ENCODE assay signal across 1 cellular context in the genomic region with DNA sequence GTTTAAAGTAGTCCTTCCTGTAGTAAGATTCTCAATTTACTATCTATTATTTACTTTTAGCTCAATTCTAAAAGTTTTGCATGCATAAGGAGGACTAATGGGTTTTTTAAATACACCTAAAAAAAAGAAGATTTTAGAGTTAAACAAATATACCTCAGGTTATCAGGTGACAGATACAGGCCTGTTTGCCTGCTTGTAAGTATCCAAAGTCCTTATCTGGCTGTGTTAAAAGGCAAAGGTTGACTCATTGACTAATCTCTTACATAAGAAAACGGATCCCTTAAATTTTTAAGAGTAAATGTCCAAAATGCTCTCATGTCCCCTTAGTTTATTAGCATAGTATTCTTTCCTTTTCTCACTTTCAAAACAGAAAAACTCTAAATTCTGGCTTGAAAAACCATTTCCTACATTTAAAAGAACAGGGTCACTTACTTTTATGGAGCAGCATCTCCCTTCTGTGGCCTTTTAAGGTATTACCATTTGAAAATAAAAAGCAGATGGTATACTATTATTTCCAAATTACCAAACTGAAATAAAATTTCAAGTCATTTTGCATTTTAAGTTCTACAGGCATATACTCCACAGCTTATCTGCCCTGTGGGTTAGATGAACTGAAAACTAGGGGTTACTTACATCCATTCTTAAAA.
TF ChIP-seq lines count a peak whose summit lies in the region.

No MANE protein-coding gene starts in this region.

TF ChIP-seq in HepG2, 621 proteins besides CTCF, POLR2A, EP300 and RAD21 (continued from another document and continues in another):
- peak; percentile 52; the same call in 1 of the 2 replicates for TF ChIP-seq NR2F2 (IDR thresholded peaks at IDR 0.05; ENCODE audit: borderline replicate concordance, low read depth)
- TF ChIP-seq MED13 (CRISPR knock-in tag; IDR thresholded peaks at IDR 0.05): no peak
- no peak for TF ChIP-seq ZNF883 (CRISPR knock-in tag; IDR thresholded peaks at IDR 0.05; ENCODE audit: not compliant biosample characterization)
- TF ChIP-seq MBD4 (IDR thresholded peaks at IDR 0.05; ENCODE audit: borderline replicate concordance, low read length): 0 out of 2 replicates have a peak, but pooled peaks have one; percentile 71
- TF ChIP-seq SIN3A (IDR thresholded peaks at IDR 0.05; ENCODE audit: borderline replicate concordance, low read depth, low read length): no peak
- TF ChIP-seq, protein P1, sequence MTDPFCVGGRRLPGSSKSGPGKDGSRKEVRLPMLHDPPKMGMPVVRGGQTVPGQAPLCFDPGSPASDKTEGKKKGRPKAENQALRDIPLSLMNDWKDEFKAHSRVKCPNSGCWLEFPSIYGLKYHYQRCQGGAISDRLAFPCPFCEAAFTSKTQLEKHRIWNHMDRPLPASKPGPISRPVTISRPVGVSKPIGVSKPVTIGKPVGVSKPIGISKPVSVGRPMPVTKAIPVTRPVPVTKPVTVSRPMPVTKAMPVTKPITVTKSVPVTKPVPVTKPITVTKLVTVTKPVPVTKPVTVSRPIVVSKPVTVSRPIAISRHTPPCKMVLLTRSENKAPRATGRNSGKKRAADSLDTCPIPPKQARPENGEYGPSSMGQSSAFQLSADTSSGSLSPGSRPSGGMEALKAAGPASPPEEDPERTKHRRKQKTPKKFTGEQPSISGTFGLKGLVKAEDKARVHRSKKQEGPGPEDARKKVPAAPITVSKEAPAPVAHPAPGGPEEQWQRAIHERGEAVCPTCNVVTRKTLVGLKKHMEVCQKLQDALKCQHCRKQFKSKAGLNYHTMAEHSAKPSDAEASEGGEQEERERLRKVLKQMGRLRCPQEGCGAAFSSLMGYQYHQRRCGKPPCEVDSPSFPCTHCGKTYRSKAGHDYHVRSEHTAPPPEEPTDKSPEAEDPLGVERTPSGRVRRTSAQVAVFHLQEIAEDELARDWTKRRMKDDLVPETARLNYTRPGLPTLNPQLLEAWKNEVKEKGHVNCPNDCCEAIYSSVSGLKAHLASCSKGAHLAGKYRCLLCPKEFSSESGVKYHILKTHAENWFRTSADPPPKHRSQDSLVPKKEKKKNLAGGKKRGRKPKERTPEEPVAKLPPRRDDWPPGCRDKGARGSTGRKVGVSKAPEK (CRISPR knock-in tag; IDR thresholded peaks at IDR 0.05; ENCODE audit: borderline replicate concordance): no peak
- no peak for TF ChIP-seq NR1H2 (CRISPR knock-in tag; IDR thresholded peaks at IDR 0.05; ENCODE audit: borderline replicate concordance, low read depth)
- TF ChIP-seq NAIF1 (CRISPR knock-in tag; IDR thresholded peaks at IDR 0.05; ENCODE audit: borderline replicate concordance): no peak
- no peak for TF ChIP-seq SRY (CRISPR knock-in tag; IDR thresholded peaks at IDR 0.05)
- no peak for TF ChIP-seq ARNT2 (CRISPR knock-in tag; IDR thresholded peaks at IDR 0.05; ENCODE audit: low read depth)
- no peak for TF ChIP-seq ZNF766 (CRISPR knock-in tag; IDR thresholded peaks at IDR 0.05; ENCODE audit: borderline replicate concordance)
- TF ChIP-seq, protein P2, sequence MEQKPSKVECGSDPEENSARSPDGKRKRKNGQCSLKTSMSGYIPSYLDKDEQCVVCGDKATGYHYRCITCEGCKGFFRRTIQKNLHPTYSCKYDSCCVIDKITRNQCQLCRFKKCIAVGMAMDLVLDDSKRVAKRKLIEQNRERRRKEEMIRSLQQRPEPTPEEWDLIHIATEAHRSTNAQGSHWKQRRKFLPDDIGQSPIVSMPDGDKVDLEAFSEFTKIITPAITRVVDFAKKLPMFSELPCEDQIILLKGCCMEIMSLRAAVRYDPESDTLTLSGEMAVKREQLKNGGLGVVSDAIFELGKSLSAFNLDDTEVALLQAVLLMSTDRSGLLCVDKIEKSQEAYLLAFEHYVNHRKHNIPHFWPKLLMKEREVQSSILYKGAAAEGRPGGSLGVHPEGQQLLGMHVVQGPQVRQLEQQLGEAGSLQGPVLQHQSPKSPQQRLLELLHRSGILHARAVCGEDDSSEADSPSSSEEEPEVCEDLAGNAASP (CRISPR knock-in tag; IDR thresholded peaks at IDR 0.05; ENCODE audit: borderline replicate concordance): peak; percentile 20; the same call in 1 of the 2 replicates
- TF ChIP-seq ZSCAN30 (CRISPR knock-in tag; IDR thresholded peaks at IDR 0.05): no peak
- TF ChIP-seq, protein P3, sequence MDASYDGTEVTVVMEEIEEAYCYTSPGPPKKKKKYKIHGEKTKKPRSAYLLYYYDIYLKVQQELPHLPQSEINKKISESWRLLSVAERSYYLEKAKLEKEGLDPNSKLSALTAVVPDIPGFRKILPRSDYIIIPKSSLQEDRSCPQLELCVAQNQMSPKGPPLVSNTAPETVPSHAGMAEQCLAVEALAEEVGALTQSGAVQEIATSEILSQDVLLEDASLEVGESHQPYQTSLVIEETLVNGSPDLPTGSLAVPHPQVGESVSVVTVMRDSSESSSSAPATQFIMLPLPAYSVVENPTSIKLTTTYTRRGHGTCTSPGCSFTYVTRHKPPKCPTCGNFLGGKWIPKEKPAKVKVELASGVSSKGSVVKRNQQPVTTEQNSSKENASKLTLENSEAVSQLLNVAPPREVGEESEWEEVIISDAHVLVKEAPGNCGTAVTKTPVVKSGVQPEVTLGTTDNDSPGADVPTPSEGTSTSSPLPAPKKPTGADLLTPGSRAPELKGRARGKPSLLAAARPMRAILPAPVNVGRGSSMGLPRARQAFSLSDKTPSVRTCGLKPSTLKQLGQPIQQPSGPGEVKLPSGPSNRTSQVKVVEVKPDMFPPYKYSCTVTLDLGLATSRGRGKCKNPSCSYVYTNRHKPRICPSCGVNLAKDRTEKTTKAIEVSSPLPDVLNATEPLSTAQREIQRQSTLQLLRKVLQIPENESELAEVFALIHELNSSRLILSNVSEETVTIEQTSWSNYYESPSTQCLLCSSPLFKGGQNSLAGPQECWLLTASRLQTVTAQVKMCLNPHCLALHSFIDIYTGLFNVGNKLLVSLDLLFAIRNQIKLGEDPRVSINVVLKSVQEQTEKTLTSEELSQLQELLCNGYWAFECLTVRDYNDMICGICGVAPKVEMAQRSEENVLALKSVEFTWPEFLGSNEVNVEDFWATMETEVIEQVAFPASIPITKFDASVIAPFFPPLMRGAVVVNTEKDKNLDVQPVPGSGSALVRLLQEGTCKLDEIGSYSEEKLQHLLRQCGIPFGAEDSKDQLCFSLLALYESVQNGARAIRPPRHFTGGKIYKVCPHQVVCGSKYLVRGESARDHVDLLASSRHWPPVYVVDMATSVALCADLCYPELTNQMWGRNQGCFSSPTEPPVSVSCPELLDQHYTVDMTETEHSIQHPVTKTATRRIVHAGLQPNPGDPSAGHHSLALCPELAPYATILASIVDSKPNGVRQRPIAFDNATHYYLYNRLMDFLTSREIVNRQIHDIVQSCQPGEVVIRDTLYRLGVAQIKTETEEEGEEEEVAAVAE (CRISPR knock-in tag; IDR thresholded peaks at IDR 0.05; ENCODE audit: borderline replicate concordance): no peak
- TF ChIP-seq, protein P4, sequence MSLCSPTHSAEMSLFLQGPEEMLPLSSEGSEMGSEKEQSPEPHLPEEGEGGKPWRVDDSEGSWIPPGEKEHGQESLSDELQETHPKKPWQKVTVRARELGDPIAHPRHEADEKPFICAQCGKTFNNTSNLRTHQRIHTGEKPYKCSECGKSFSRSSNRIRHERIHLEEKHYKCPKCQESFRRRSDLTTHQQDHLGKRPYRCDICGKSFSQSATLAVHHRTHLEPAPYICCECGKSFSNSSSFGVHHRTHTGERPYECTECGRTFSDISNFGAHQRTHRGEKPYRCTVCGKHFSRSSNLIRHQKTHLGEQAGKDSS (CRISPR knock-in tag; IDR thresholded peaks at IDR 0.05; ENCODE audit: borderline replicate concordance, low read depth): no peak
- no peak for TF ChIP-seq ZMAT3 (CRISPR knock-in tag; conservative IDR thresholded peaks at IDR 0.05)
- peak; percentile 49; the same call in 1 of the 2 replicates for TF ChIP-seq SAP130 (CRISPR knock-in tag; IDR thresholded peaks at IDR 0.05; ENCODE audit: low read depth)
- TF ChIP-seq SPEN (CRISPR knock-in tag; IDR thresholded peaks at IDR 0.05; ENCODE audit: low read depth): no peak
- TF ChIP-seq BCL6 (CRISPR knock-in tag; IDR thresholded peaks at IDR 0.05): no peak
- TF ChIP-seq ZNF775 (CRISPR knock-in tag; IDR thresholded peaks at IDR 0.05; ENCODE audit: borderline replicate concordance): no peak
- TF ChIP-seq NCOR1 (IDR thresholded peaks at IDR 0.05; ENCODE audit: borderline replicate concordance, low read length): peak; percentile 85; the same call in 1 of the 2 replicates
- TF ChIP-seq FOXA3 (CRISPR knock-in tag; IDR thresholded peaks at IDR 0.05): peak; percentile 38; the same call in 1 of the 2 replicates
- no peak for TF ChIP-seq YEATS4 (CRISPR knock-in tag; IDR thresholded peaks at IDR 0.05; ENCODE audit: borderline replicate concordance)
- no peak for TF ChIP-seq ZFP41 (CRISPR knock-in tag; IDR thresholded peaks at IDR 0.05; ENCODE audit: borderline replicate concordance)
- TF ChIP-seq ZNF672 (CRISPR knock-in tag; IDR thresholded peaks at IDR 0.05): no peak
- peak; percentile 76 for TF ChIP-seq HNF4G (IDR thresholded peaks at IDR 0.05; ENCODE audit: borderline replicate concordance, low read depth, low read length)
- TF ChIP-seq HNF4G (CRISPR knock-in tag; IDR thresholded peaks at IDR 0.05; ENCODE audit: borderline replicate concordance, low read depth): no peak
- TF ChIP-seq, protein P5, sequence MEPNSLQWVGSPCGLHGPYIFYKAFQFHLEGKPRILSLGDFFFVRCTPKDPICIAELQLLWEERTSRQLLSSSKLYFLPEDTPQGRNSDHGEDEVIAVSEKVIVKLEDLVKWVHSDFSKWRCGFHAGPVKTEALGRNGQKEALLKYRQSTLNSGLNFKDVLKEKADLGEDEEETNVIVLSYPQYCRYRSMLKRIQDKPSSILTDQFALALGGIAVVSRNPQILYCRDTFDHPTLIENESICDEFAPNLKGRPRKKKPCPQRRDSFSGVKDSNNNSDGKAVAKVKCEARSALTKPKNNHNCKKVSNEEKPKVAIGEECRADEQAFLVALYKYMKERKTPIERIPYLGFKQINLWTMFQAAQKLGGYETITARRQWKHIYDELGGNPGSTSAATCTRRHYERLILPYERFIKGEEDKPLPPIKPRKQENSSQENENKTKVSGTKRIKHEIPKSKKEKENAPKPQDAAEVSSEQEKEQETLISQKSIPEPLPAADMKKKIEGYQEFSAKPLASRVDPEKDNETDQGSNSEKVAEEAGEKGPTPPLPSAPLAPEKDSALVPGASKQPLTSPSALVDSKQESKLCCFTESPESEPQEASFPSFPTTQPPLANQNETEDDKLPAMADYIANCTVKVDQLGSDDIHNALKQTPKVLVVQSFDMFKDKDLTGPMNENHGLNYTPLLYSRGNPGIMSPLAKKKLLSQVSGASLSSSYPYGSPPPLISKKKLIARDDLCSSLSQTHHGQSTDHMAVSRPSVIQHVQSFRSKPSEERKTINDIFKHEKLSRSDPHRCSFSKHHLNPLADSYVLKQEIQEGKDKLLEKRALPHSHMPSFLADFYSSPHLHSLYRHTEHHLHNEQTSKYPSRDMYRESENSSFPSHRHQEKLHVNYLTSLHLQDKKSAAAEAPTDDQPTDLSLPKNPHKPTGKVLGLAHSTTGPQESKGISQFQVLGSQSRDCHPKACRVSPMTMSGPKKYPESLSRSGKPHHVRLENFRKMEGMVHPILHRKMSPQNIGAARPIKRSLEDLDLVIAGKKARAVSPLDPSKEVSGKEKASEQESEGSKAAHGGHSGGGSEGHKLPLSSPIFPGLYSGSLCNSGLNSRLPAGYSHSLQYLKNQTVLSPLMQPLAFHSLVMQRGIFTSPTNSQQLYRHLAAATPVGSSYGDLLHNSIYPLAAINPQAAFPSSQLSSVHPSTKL (CRISPR knock-in tag; IDR thresholded peaks at IDR 0.05): peak; percentile 79
- no peak for TF ChIP-seq ZNF230 (CRISPR knock-in tag; IDR thresholded peaks at IDR 0.05)
- TF ChIP-seq, protein P6, sequence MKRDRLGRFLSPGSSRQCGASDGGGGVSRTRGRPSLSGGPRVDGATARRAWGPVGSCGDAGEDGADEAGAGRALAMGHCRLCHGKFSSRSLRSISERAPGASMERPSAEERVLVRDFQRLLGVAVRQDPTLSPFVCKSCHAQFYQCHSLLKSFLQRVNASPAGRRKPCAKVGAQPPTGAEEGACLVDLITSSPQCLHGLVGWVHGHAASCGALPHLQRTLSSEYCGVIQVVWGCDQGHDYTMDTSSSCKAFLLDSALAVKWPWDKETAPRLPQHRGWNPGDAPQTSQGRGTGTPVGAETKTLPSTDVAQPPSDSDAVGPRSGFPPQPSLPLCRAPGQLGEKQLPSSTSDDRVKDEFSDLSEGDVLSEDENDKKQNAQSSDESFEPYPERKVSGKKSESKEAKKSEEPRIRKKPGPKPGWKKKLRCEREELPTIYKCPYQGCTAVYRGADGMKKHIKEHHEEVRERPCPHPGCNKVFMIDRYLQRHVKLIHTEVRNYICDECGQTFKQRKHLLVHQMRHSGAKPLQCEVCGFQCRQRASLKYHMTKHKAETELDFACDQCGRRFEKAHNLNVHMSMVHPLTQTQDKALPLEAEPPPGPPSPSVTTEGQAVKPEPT (CRISPR knock-in tag; IDR thresholded peaks at IDR 0.05; ENCODE audit: low read depth): no peak
- peak; percentile 28; the same call in 1 of the 2 replicates for TF ChIP-seq CREM (IDR thresholded peaks at IDR 0.05)
- no peak for TF ChIP-seq CREM (CRISPR knock-in tag; IDR thresholded peaks at IDR 0.05)
- 0 out of 2 replicates have a peak, but pooled peaks have one; percentile 38 for TF ChIP-seq LCORL (IDR thresholded peaks at IDR 0.05)
- TF ChIP-seq LCORL (CRISPR knock-in tag; IDR thresholded peaks at IDR 0.05): no peak; the same call in 1 of the 2 replicates
- TF ChIP-seq SIX4 (CRISPR knock-in tag; IDR thresholded peaks at IDR 0.05): 0 out of 2 replicates have a peak, but pooled peaks have one; percentile 17
- TF ChIP-seq, protein P7, sequence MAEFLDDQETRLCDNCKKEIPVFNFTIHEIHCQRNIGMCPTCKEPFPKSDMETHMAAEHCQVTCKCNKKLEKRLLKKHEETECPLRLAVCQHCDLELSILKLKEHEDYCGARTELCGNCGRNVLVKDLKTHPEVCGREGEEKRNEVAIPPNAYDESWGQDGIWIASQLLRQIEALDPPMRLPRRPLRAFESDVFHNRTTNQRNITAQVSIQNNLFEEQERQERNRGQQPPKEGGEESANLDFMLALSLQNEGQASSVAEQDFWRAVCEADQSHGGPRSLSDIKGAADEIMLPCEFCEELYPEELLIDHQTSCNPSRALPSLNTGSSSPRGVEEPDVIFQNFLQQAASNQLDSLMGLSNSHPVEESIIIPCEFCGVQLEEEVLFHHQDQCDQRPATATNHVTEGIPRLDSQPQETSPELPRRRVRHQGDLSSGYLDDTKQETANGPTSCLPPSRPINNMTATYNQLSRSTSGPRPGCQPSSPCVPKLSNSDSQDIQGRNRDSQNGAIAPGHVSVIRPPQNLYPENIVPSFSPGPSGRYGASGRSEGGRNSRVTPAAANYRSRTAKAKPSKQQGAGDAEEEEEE (CRISPR knock-in tag; IDR thresholded peaks at IDR 0.05; ENCODE audit: borderline replicate concordance): no peak
- TF ChIP-seq ZNF629 (CRISPR knock-in tag; conservative IDR thresholded peaks at IDR 0.05): no peak
- no peak for TF ChIP-seq PHB2 (IDR thresholded peaks at IDR 0.05; ENCODE audit: partially characterized antibody)
- TF ChIP-seq SYNCRIP (IDR thresholded peaks at IDR 0.05; ENCODE audit: insufficient read depth, low read depth, low read length): no peak
- TF ChIP-seq ZMYM3 (CRISPR knock-in tag; IDR thresholded peaks at IDR 0.05): no peak
- TF ChIP-seq, protein P8, sequence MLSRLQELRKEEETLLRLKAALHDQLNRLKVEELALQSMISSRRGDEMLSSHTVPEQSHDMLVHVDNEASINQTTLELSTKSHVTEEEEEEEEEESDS (CRISPR knock-in tag; IDR thresholded peaks at IDR 0.05; ENCODE audit: borderline replicate concordance): no peak
- 0 out of 2 replicates have a peak, but pooled peaks have one; percentile 28 for TF ChIP-seq ISL2 (CRISPR knock-in tag; IDR thresholded peaks at IDR 0.05)
- TF ChIP-seq RXRB (CRISPR knock-in tag; IDR thresholded peaks at IDR 0.05; ENCODE audit: borderline replicate concordance): peak; percentile 62; the same call in 1 of the 2 replicates
- no peak for TF ChIP-seq POLR2AphosphoS2 (IDR thresholded peaks at IDR 0.05; ENCODE audit: low read depth, low read length)
